ENCODE assay signal across 1 cellular context in genomic region chr19:6219592-6220290, GRCh38.
TF ChIP-seq lines count a peak whose summit lies in the region.

No MANE protein-coding gene starts in this region.

TF ChIP-seq in IMR-90, 13 proteins besides CTCF, POLR2A, EP300 and RAD21:
- TF ChIP-seq CHD1 (IDR thresholded peaks at IDR 0.05; ENCODE audit: low read depth, low read length) = no peak
- no peak for TF ChIP-seq USF2 (IDR thresholded peaks at IDR 0.05; ENCODE audit: low read depth, low read length)
- no peak for TF ChIP-seq SMC3 (IDR thresholded peaks at IDR 0.05; ENCODE audit: low read depth, low read length)
- no peak for TF ChIP-seq CEBPB (IDR thresholded peaks at IDR 0.05; ENCODE audit: low read depth, low read length)
- TF ChIP-seq RFX5 (IDR thresholded peaks at IDR 0.05; ENCODE audit: low read depth, low read length) = no peak
- TF ChIP-seq MAFK (IDR thresholded peaks at IDR 0.05; ENCODE audit: low read depth, low read length) = no peak
- no peak for TF ChIP-seq BHLHE40 (IDR thresholded peaks at IDR 0.05; ENCODE audit: low read depth, low read length)
- TF ChIP-seq MAZ (IDR thresholded peaks at IDR 0.05; ENCODE audit: borderline replicate concordance, low read depth, low read length) = no peak
